ENCODE assay signal across 8 cellular contexts in the genomic region with DNA sequence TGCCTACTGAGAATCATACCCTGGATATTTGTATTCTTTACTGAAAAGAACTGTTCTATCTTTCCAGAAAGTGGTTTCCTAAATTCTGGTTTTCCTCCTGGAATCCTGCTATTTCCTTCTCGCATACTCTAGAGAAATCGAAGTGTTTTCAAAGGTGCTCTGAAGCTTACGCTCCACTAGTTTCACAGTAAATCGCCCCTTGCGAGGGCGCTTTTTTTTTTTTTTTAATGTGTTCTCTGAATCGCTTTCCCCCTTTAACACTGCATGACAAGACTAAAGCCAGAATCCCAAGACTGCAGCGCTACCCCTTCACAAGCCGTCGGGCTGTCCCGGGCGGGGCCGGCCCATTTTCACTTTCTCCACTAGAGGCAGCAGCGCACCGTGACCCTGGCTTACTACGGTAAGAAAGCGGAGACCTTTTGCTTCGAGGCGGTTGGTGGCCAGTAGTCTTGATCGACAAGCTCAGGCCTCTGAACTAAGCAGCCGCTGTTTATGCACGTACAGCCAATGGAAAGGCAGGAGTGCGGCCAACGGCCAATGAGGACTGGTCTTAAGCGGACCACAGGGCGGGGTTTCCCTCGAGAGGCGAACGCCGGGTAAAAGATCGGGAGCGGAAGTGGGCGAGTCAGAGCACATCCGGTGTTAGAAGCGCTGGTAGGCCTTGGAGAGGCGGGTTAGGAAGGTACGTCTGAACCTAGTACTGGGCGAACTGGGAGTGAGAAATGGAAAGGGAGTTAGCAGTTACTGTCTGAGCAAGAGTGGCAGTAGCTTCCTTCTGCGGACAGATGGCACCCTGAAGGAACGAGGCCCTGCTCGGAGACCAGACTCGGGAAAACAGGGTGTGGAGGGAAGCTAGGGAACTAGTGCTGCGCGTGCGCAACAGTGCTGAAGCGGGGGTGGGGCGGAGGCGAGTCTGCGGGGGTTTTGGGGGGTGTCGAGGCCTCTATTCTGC. TPM values are rescaled to one million over a fixed set of nuclear protein-coding genes. Genes with fewer than 3 reads are reported as not detected.
DNase-seq lines count a peak whose midpoint lies in the region; FAIRE-seq and TF ChIP-seq lines count a peak whose summit lies in the region.

A gene with protein sequence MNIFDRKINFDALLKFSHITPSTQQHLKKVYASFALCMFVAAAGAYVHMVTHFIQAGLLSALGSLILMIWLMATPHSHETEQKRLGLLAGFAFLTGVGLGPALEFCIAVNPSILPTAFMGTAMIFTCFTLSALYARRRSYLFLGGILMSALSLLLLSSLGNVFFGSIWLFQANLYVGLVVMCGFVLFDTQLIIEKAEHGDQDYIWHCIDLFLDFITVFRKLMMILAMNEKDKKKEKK (plus strand): TSS at position 628 of the 952 bp plus-strand sequence. CDS start 10,937 bp downstream, outside the sequence.

- peaks cover 3% of the 10 kb centered on the region for H3K23me2 ChIP-seq in H1 (ENCODE audit: low read depth, low read length)

- H3K4me1 ChIP-seq in H1 (replicated peaks in 1 of 4; ENCODE audit: control insufficient read depth in 3 of 4, insufficient read depth in 4 of 4, low read length in 3 of 4) (peaks cover 0 to 3% (median 2%) of the 10 kb centered on the region in 4 experiments; a peak in 2 of 7 replicates), mesenchymal stem cell (ENCODE audit: control insufficient read depth, insufficient read depth, low read depth, low read length) (peaks cover 5% of the 10 kb centered on the region)

- CTCF ChIA-PET in H1 (lab: Charles Lee; ENCODE audit: partially characterized antibody), result interaction anchor here (0.6 to 2.7 kb wide), 34 partner anchors 8 to 399 kb away, joined by 3 to 14 read pairs (median 4); partner anchors contain the start of gene FAM186B

- TF ChIP-seq RAD21 in H1 (IDR thresholded peaks at IDR 0.05 in 1 of 2, conservative IDR thresholded peaks at IDR 0.05 in 1 of 2; ENCODE audit: low read depth in 2 of 2, low read length in 2 of 2), result peak; percentile 55 to 70

- H3K9me3 ChIP-seq in H1 (ENCODE audit: insufficient read depth in 2 of 2, low read depth in 1 of 2, low read length in 1 of 2) (no peaks in the 10 kb centered on the region), mesenchymal stem cell (ENCODE audit: control insufficient read depth, low read length) (no peaks in the 10 kb centered on the region)

- peak; percentile 73 for TF ChIP-seq CTCF in GM20000 (IDR thresholded peaks at IDR 0.05; ENCODE audit: extremely low read depth, missing control alignments)
- TF ChIP-seq CTCF in H1 (IDR thresholded peaks at IDR 0.05; ENCODE audit: control extremely low read depth in 1 of 3, insufficient read depth in 1 of 3, low read depth in 1 of 3, low read length in 3 of 3), result peak; percentile 84 to 96 (median 86)

- POLR2A ChIA-PET in H1 (lab: Charles Lee; ENCODE audit: partially characterized antibody), result interaction anchor here (0.6 to 2.7 kb wide), 68 partner anchors 9 to 581 kb away, joined by 3 to 25 read pairs (median 6); partner anchors contain the start of genes BCDIN3D, COX14, FAM186B and FMNL3

- H3K56ac ChIP-seq in H1 (replicated peaks; ENCODE audit: insufficient read length, low read depth, low read length), result peak within 1 kb of the TSS; percentile 43

- H3K27me3 ChIP-seq in H1 (replicated peaks in 1 of 4; ENCODE audit: control insufficient read depth in 3 of 4, extremely low read depth in 1 of 4, insufficient read depth in 3 of 4, low read length in 3 of 4) (no peaks in the 10 kb centered on the region), mesenchymal stem cell (ENCODE audit: control insufficient read depth in 1 of 2, insufficient read depth in 1 of 2, low read length in 2 of 2) (no peaks in the 10 kb centered on the region)

- no peak within 1 kb of the TSS for H2BK20ac ChIP-seq in H1 (ENCODE audit: low read length)

- H3K36me3 ChIP-seq in H1 (ENCODE audit: control insufficient read depth in 2 of 4, insufficient read depth in 4 of 4, low read length in 3 of 4), result peaks cover 0 to 4% (median 0%) of the 10 kb centered on the region in 4 experiments; a peak in 2 of 8 replicates
- peaks cover 0 to 11% of the 10 kb centered on the region in 2 experiments for H3K36me3 ChIP-seq in mesenchymal stem cell (ENCODE audit: control insufficient read depth in 1 of 2, insufficient read depth in 2 of 2, low read depth in 1 of 2, low read length in 2 of 2)

- H3K4me2 ChIP-seq in H1 (ENCODE audit: insufficient read depth in 1 of 2, low read depth in 2 of 2, low read length in 2 of 2), result peak within 1 kb of the TSS; percentile 69 to 89
- peak within 1 kb of the TSS; percentile 75 for H3K4me2 ChIP-seq in mesenchymal stem cell (ENCODE audit: low read length, poor library complexity, severe bottlenecking)

- H2BK15ac ChIP-seq in H1 (ENCODE audit: low read length) (no peak within 1 kb of the TSS), mesenchymal stem cell (ENCODE audit: low read depth, poor library complexity, severe bottlenecking) (peak within 1 kb of the TSS; percentile 17)

- peaks cover 24 to 26% of the 10 kb centered on the region in 2 experiments for H4K20me1 ChIP-seq in H1 (replicated peaks in 1 of 2; ENCODE audit: control insufficient read depth in 1 of 2, insufficient read depth in 2 of 2, low read length in 2 of 2)

- H2BK5ac ChIP-seq in H1 (ENCODE audit: low read depth, low read length) (peak within 1 kb of the TSS; percentile 98), mesenchymal stem cell (ENCODE audit: low read depth, low read length, poor library complexity, severe bottlenecking) (peak within 1 kb of the TSS; percentile 74)

- H3K79me1 ChIP-seq in H1 (ENCODE audit: low read depth, low read length) (0 out of 2 replicates have a peak, but pooled peaks cover 3% of the 10 kb centered on the region), mesenchymal stem cell (replicated peaks; ENCODE audit: low read length, poor library complexity, severe bottlenecking) (no peaks in the 10 kb centered on the region)

- H3K9ac ChIP-seq in H1 (replicated peaks in 1 of 4; ENCODE audit: extremely low read depth in 1 of 4, low read depth in 3 of 4, low read length in 3 of 4), result peak within 1 kb of the TSS; percentile 90 to 98 (median 98)
- peak within 1 kb of the TSS; percentile 99 for H3K9ac ChIP-seq in mesenchymal stem cell (ENCODE audit: low read length)

- H3K4me3 ChIP-seq in H1 (ENCODE audit: extremely low read depth in 1 of 4, insufficient read depth in 2 of 4, low read depth in 3 of 4, low read length in 4 of 4) (peak within 1 kb of the TSS; percentile 74 to 95 (median 82)), mesenchymal stem cell (ENCODE audit: insufficient read depth in 1 of 2, low read depth in 1 of 2, low read length in 2 of 2) (peak within 1 kb of the TSS; percentile 82 to 98)

- H4K8ac ChIP-seq in H1 (ENCODE audit: extremely low read depth, insufficient read depth, low read length), result peak within 1 kb of the TSS; percentile 96; the same call in 1 of the 2 replicates
- peak within 1 kb of the TSS; percentile 80 for H4K8ac ChIP-seq in mesenchymal stem cell (ENCODE audit: low read length)

- 4% methylated on average over 50 of the region's 50 CpGs; no CpG with 5 or more reads in 1 of the 2 experiments for WGBS in H1 (ENCODE audit: extremely low coverage in 1 of 2, insufficient coverage in 1 of 2, insufficient read length in 1 of 2, insufficient replicate concordance in 2 of 2, low coverage in 1 of 2, low lambda C conversion rate in 2 of 2, missing lambda C conversion rate in 1 of 2), 2 experiments
- 4% methylated on average over 50 of the region's 50 CpGs for WGBS in mesenchymal stem cell

- H2BK120ac ChIP-seq in H1 (replicated peaks; ENCODE audit: low read depth, low read length), result peak within 1 kb of the TSS; percentile 55
- H2BK120ac ChIP-seq in mesenchymal stem cell (ENCODE audit: low read depth, low read length), result peak within 1 kb of the TSS; percentile 51

- TF ChIP-seq EP300 in H1 (IDR thresholded peaks at IDR 0.05; ENCODE audit: borderline replicate concordance in 1 of 2, low read depth in 2 of 2, low read length in 2 of 2), result peak in 1 of 2 experiments; percentile 20; a peak in 1 of 3 replicates

- peaks cover 38 to 45% of the 10 kb centered on the region in 2 experiments for H3K79me2 ChIP-seq in H1 (ENCODE audit: control insufficient read depth in 1 of 2, insufficient read depth in 2 of 2, low read length in 2 of 2)

- no peak within 1 kb of the TSS for H4K91ac ChIP-seq in H1 (replicated peaks; ENCODE audit: insufficient read length, low read length)
- peak within 1 kb of the TSS; percentile 84 for H4K91ac ChIP-seq in mesenchymal stem cell (ENCODE audit: low read length)

- 0 out of 2 replicates have a peak within 1 kb of the TSS, but pooled peaks have one; percentile 11 for H2AK5ac ChIP-seq in H1 (ENCODE audit: low read depth, low read length)
- H2AK5ac ChIP-seq in mesenchymal stem cell (ENCODE audit: low read length, severe bottlenecking), result peak within 1 kb of the TSS; percentile 67

- peak within 1 kb of the TSS; percentile 97 for H3K18ac ChIP-seq in H1 (ENCODE audit: extremely low read depth, low read length)
- peak within 1 kb of the TSS; percentile 97 to 100 for H3K18ac ChIP-seq in mesenchymal stem cell (ENCODE audit: low read depth in 1 of 2, low read length in 2 of 2)

- H2AFZ ChIP-seq in H1 (ENCODE audit: low read length), result peak within 1 kb of the TSS; percentile 94
- H2AFZ ChIP-seq in mesenchymal stem cell (ENCODE audit: low read depth, low read length), result peak within 1 kb of the TSS; percentile 77

- H3K14ac ChIP-seq in H1 (ENCODE audit: insufficient read length), result no peak within 1 kb of the TSS
- H3K14ac ChIP-seq in mesenchymal stem cell (ENCODE audit: low read length in 2 of 2), result peak within 1 kb of the TSS in 1 of 2 experiments; percentile 93

- H3K27ac ChIP-seq in H1 (ENCODE audit: low read depth, low read length) (peak within 1 kb of the TSS; percentile 93), mesenchymal stem cell (ENCODE audit: low read length, poor library complexity, severe bottlenecking) (peak within 1 kb of the TSS; percentile 99)

- H3K4ac ChIP-seq in H1 (replicated peaks; ENCODE audit: insufficient read length, low read depth, low read length) (no peak within 1 kb of the TSS), mesenchymal stem cell (ENCODE audit: low read depth in 1 of 2, low read length in 2 of 2) (peak within 1 kb of the TSS; percentile 85 to 87)

- TF ChIP-seq POLR2A in H1 (IDR thresholded peaks at IDR 0.05; ENCODE audit: control extremely low read depth in 1 of 2, low read depth in 2 of 2, low read length in 2 of 2), result peak; percentile 99

- FAIRE-seq in H1 (lab: Jason Lieb, UNC), result peak; percentile 94

- peak within 1 kb of the TSS; percentile 86 for H4K5ac ChIP-seq in H1 (ENCODE audit: insufficient read length, low read depth, low read length)

- H3K23ac ChIP-seq in H1 (ENCODE audit: insufficient read length) (no peak within 1 kb of the TSS), mesenchymal stem cell (ENCODE audit: low read length in 2 of 2) (peak within 1 kb of the TSS; percentile 83 to 96)

- DNase-seq in COLO829 (ENCODE audit: low spot score), result peak; percentile 96
- peak; percentile 92 for DNase-seq in GM20000 (ENCODE audit: low spot score)
- peak; percentile 100 for DNase-seq in HT1080 (ENCODE audit: low read depth)
- peak; percentile 100 for DNase-seq in NOMO-1 treated with DMSO at 0.1 percent for 48 hours (lab: John Stamatoyannopoulos, UW; ENCODE audit: unreplicated experiment)
- DNase-seq in activated CD8-positive, alpha-beta memory T cell treated with anti-CD3 and anti-CD28 coated beads for 48 hours (ENCODE audit: low read depth in 2 of 3, low spot score in 2 of 3), result peak; percentile 87 to 96 (median 94)
- peak; percentile 99 to 100 for DNase-seq in H1 (ENCODE audit: low read depth in 1 of 2, low spot score in 2 of 2)
- peak; percentile 100 for DNase-seq in mesenchymal stem cell
- DNase-seq in stimulated activated CD8-positive, alpha-beta memory T cell treated with anti-CD3 and anti-CD28 coated beads, Interleukin-15, amount 100 ng/mL, for 1 hour (ENCODE audit: low read depth), result peak; percentile 97

- H2BK12ac ChIP-seq in H1 (ENCODE audit: low read depth, low read length) (peak within 1 kb of the TSS; percentile 41; the same call in 1 of the 2 replicates), mesenchymal stem cell (ENCODE audit: low read length in 2 of 2) (peak within 1 kb of the TSS in 1 of 2 experiments; percentile 18)

RNA-seq across cellular contexts. Expression of the gene that starts here (rescaled TPM):
- 419 and 532 TPM in 2 replicates for total RNA-seq in HT1080 (2014; rRNA removed; shearing (Covaris generic))
- polyA plus RNA-seq in HT1080 (2015; cell fraction: cytosol; rRNA removed), result 719 and 760 TPM in 2 replicates
- polyA plus RNA-seq in HT1080 (2015; cell fraction: nucleus; rRNA removed), result 901 and 904 TPM in 2 replicates
- total RNA-seq in H1 (2021; fragmentation: NEBNext Ultra II Directional; extraction: Animal tissue kit (Norgen Biotek cat#: 25700)), result 413 and 423 TPM in 2 replicates
- polyA plus RNA-seq in H1 (2011; rRNA removed), result 417 and 556 TPM in 2 replicates
- 336 TPM for polyA plus RNA-seq in H1 (2011; cell fraction: cytosol; rRNA removed)
- polyA plus RNA-seq in H1 (2011; cell fraction: nucleus; rRNA removed), result 245 TPM
- 316 to 392 TPM (median 338 TPM) in 4 replicates for polyA plus RNA-seq in H1 (2012, experiment 1 of 2)
- polyA plus RNA-seq in H1 (2012, experiment 2 of 2), result 298 TPM
- polyA plus RNA-seq in H1 (2013, experiment 1 of 2), result 745 TPM
- polyA plus RNA-seq in H1 (2013, experiment 2 of 2), result 748 TPM
- 292 and 323 TPM in 2 replicates for polyA minus RNA-seq in H1 (2011; rRNA and poly(A)+ RNA removed)
- polyA minus RNA-seq in H1 (2011; cell fraction: cytosol; rRNA and poly(A)+ RNA removed), result 136 TPM
- polyA minus RNA-seq in H1 (2011; cell fraction: nucleus; rRNA and poly(A)+ RNA removed), result 134 TPM
- polyA plus RNA-seq in mesenchymal stem cell (2013, experiment 1 of 2), result 439 TPM
- 459 TPM for polyA plus RNA-seq in mesenchymal stem cell (2013, experiment 2 of 2)

Comparison
In these comparisons a context has a peak if more than half of its experiments do, and no peak if none do; other contexts are left out.
1. Peak in every context shown above with its lines: DNase-seq, H3K4me3 ChIP-seq and H3K27ac ChIP-seq.